Comparison of ENCODE assay signal across 21 cellular contexts in genomic region chr5:152070591-152070990, GRCh38.
"Had no signal": no experiment of that assay in that cellular context is flagged by ENCODE, and none has a peak within 500 bp of the region (broad histone marks: within the 10 kb centered on the region; RNA-seq: fewer than 3 reads in every experiment).

No MANE protein-coding gene starts in this region.

- H3K9me3 ChIP-seq: colonic mucosa, esophagus squamous epithelium, gastroesophageal sphincter, heart left ventricle, left ventricle myocardium inferior, lower lobe of right lung had no signal

- H3K36me3 Mint-ChIP-seq: immature natural killer cell had no signal

- H3K4me3 Mint-ChIP-seq: dendritic cell treated with granulocyte-macrophage colony-stimulating factor and Interleukin-4, amounts not matched to agents 40 ng/mL and 50 ng/mL, for 4 days; effector memory CD8-positive, alpha-beta T cell; immature natural killer cell had no signal

- DNase-seq: cerebellar nuclear complex; colonic mucosa; cortex of kidney; effector CD8-positive, alpha-beta T cell; effector memory CD8-positive, alpha-beta T cell; esophagus squamous epithelium; foreskin keratinocyte; heart left ventricle; hypothalamus; immature natural killer cell; islet precursor cell; kidney; kidney glomerular epithelial cell; left colon; left ventricle myocardium inferior; lower lobe of right lung; mesenchymal stem cell; midbrain had no signal

- H3K27ac Mint-ChIP-seq: dendritic cell treated with granulocyte-macrophage colony-stimulating factor and Interleukin-4, amounts not matched to agents 40 ng/mL and 50 ng/mL, for 4 days; effector memory CD8-positive, alpha-beta T cell; immature natural killer cell had no signal

- H3K4me3 ChIP-seq: colonic mucosa, esophagus squamous epithelium, gastroesophageal sphincter, heart left ventricle, hepatocyte, left ventricle myocardium inferior, lower lobe of right lung had no signal

- H3K27me3 ChIP-seq: colonic mucosa, esophagus squamous epithelium, foreskin keratinocyte, gastroesophageal sphincter, heart left ventricle, hepatocyte had no signal

- H3K27ac ChIP-seq: colonic mucosa, esophagus squamous epithelium, foreskin keratinocyte, gastroesophageal sphincter, heart left ventricle, hepatocyte, left ventricle myocardium inferior, lower lobe of right lung had no signal

- H3K4me1 Mint-ChIP-seq: immature natural killer cell had no signal

- H3K27me3 Mint-ChIP-seq: dendritic cell treated with granulocyte-macrophage colony-stimulating factor and Interleukin-4, amounts not matched to agents 40 ng/mL and 50 ng/mL, for 4 days had no signal

- H3K4me1 ChIP-seq: colonic mucosa, esophagus squamous epithelium, foreskin keratinocyte, gastroesophageal sphincter, heart left ventricle, left ventricle myocardium inferior, lower lobe of right lung had no signal

- H3K36me3 ChIP-seq: colonic mucosa, esophagus squamous epithelium, gastroesophageal sphincter, heart left ventricle, left ventricle myocardium inferior, lower lobe of right lung had no signal
